Comparison of ENCODE assay signal across 8 cellular contexts in the genomic region with DNA sequence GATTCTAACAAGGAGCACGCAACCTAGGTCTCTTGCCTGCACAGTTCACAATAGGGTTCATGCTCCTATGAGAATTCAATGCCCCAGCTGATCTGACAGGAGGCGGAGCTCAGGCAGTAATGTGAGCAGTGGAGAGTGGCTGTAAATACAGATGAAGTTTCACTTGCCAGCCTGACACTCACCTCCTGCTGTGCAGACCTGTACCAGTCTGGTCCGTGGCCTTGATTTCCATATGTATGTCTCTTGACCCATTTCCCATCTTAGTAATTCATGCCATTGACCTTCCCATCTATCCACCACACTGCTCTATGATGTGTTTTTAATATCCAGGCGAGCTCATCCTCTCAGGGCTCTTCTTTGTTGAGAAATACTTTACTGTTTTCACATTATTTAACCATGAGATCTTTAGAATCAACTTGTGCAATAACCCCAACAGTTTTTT.
DNase-seq lines count a peak whose midpoint lies in the region; ATAC-seq and TF ChIP-seq lines count a peak whose summit lies in the region.

No MANE protein-coding gene starts in this region.

- CTCF ChIA-PET in Calu3 (lab: Charles Lee) = no interaction called here

- no peaks in the 10 kb centered on the region for H3K27me3 Mint-ChIP-seq in Calu3 (ENCODE audit: unreplicated experiment)

- H3K4me1 Mint-ChIP-seq in Calu3 (ENCODE audit: low read depth, unreplicated experiment) = peaks cover 20% of the 10 kb centered on the region

- DNase-seq in Calu3 (peak; percentile 45), NCI-H69 (lab: John Stamatoyannopoulos, UW) (peak; percentile 77), iris pigment epithelial cell (ENCODE audit: low read depth) (peak; percentile 75), 8988T (no peak), C1 segment of cervical spinal cord (lab: John Stamatoyannopoulos, UW) (no peak)
- DNase-seq in activated CD4-positive, CD25-positive, alpha-beta regulatory T cell treated with anti-CD3 and anti-CD28 coated beads, Interleukin-2, amount 50 U/mL, for 72 hours = no peak

- no peaks in the 10 kb centered on the region for H3K36me3 Mint-ChIP-seq in Calu3 (ENCODE audit: insufficient read depth, unreplicated experiment)

- H3K27ac Mint-ChIP-seq in Calu3 (ENCODE audit: unreplicated experiment) = no peak overlapping the region

- intact Hi-C loops in Calu3 (cut with micrococcal nuclease; ENCODE audit: unreplicated experiment) = no loop called here

- peak; percentile 84 for ATAC-seq in GM19035 (IDR thresholded peaks at IDR 0.05; ENCODE audit: unreplicated experiment)
- ATAC-seq in HG03095 (IDR thresholded peaks at IDR 0.05; ENCODE audit: unreplicated experiment) = peak; percentile 78

- no peak overlapping the region for H3K4me3 Mint-ChIP-seq in Calu3 (ENCODE audit: low read depth, unreplicated experiment)

- no peaks in the 10 kb centered on the region for H3K9me3 Mint-ChIP-seq in Calu3 (ENCODE audit: low read depth, unreplicated experiment)

- no peak for TF ChIP-seq CTCF in Calu3 (IDR thresholded peaks at IDR 0.05; ENCODE audit: unreplicated experiment)

- BruUV-seq in Calu3 (replicated peaks; lab: Mats Ljungman, UMichigan) = no TSS peak

Comparison
In these comparisons a context has a peak if more than half of its experiments do, and no peak if none do; other contexts are left out.
1. DNase-seq: peak in Calu3 (single experiment), NCI-H69 (single experiment) and iris pigment epithelial cell (single experiment); none in 8988T (single experiment), C1 segment of cervical spinal cord (0 of 14) and activated CD4-positive, CD25-positive, alpha-beta regulatory T cell treated with anti-CD3 and anti-CD28 coated beads, Interleukin-2, amount 50 U/mL, for 72 hours (single experiment).